9 cellular contexts compared by ENCODE assay signal in the genomic region with DNA sequence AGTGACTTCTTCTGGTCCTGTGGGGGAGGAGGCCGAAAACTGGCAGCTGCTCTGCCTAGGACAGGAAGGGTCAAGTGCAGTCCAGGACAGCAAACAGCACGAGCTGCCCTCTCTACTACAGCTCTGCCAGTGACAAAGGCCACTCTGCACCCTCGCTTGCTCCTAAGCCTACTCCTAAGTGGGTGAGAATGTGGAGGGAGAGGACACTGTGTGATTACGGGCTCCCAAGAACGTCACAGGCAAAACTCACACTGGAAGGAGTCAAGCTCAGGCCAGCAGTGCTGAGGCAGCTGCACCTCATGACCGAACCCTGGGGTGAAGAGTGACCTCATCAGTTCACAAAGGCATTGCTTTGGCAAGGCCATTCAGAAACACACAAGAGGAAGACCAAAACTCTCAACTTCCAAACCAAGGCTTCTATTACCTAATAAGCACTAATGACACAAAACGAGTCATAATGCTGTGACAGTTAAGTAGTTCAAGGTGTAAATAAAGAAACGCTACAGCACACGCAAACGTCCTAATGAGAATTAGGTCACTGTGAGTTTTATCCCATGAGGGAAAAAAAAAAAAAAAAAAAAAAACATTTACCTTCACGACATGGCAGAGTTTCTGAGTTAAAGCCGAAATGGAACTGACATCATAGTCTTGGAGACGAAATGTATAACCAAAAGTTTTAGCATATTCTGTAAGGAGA. TPM values are rescaled to one million over a fixed set of nuclear protein-coding genes. Genes with fewer than 3 reads are reported as not detected.
A peak's percentile ranks its signal among the peaks of the same experiment; 100 is the strongest.
DNase-seq lines count a peak whose midpoint lies in the region; ATAC-seq and TF ChIP-seq lines count a peak whose summit lies in the region.
"Had no signal": no experiment of that assay in that cellular context is flagged by ENCODE, and none has a peak within 500 bp of the region (broad histone marks: within the 10 kb centered on the region; RNA-seq: fewer than 3 reads in every experiment).

No MANE protein-coding gene starts in this region.

- POLR2A ChIA-PET in GM10248 (lab: Yijun Ruan, JAX), result no interaction called here

- no peaks in the 10 kb centered on the region for H3K27me3 ChIP-seq in brain microvascular endothelial cell (replicated peaks)
- no peaks in the 10 kb centered on the region for H3K27me3 ChIP-seq in smooth muscle cell (ENCODE audit: low read depth)

- H3K9ac ChIP-seq in smooth muscle cell (ENCODE audit: low read depth), result no peak overlapping the region

- peaks cover 18% of the 10 kb centered on the region for H4K20me1 ChIP-seq in smooth muscle cell (ENCODE audit: low read depth)

- CTCF ChIA-PET in GM10248 (lab: Yijun Ruan, JAX), result no interaction called here

- no peaks in the 10 kb centered on the region for H3K79me2 ChIP-seq in smooth muscle cell (ENCODE audit: low read depth)

- H3K4me1 ChIP-seq in smooth muscle cell (ENCODE audit: low read depth), result no peaks in the 10 kb centered on the region

- TF ChIP-seq POLR2A in NB4 (IDR thresholded peaks at IDR 0.05; ENCODE audit: extremely low read depth, insufficient read length), result no peak

- intact Hi-C loops in left colon (cut with DNase I, micrococcal nuclease), result no loop called here

- H2AFZ ChIP-seq in smooth muscle cell (ENCODE audit: low read depth), result no peak overlapping the region

- no peak overlapping the region for H3K4me2 ChIP-seq in smooth muscle cell

- ATAC-seq in left colon, result peak; percentile 11

- H3K4me3 ChIP-seq in NB4 (ENCODE audit: low read depth, low read length), result no peak overlapping the region
- H3K4me3 ChIP-seq in brain microvascular endothelial cell (ENCODE audit: low read depth, low read length), result no peak overlapping the region
- no peak overlapping the region for H3K4me3 ChIP-seq in smooth muscle cell

- H3F3A ChIP-seq in smooth muscle cell (ENCODE audit: low read depth), result no peaks in the 10 kb centered on the region

- no peak for TF ChIP-seq CTCF in NB4 (IDR thresholded peaks at IDR 0.05; ENCODE audit: low read depth, low read length)
- TF ChIP-seq CTCF in brain microvascular endothelial cell (IDR thresholded peaks at IDR 0.05; ENCODE audit: low read depth, low read length, missing control alignments), result no peak
- TF ChIP-seq CTCF in smooth muscle cell (IDR thresholded peaks at IDR 0.05; ENCODE audit: borderline replicate concordance, insufficient read depth, poor library complexity, severe bottlenecking), result no peak
- TF ChIP-seq CTCF in GM10248 (IDR thresholded peaks at IDR 0.05; ENCODE audit: control extremely low read depth, extremely low read depth, low read depth, missing control alignments), result no peak

- no peaks in the 10 kb centered on the region for H3K9me3 ChIP-seq in smooth muscle cell (replicated peaks; ENCODE audit: low read depth)

- 92% methylated on average over 13 of the region's 13 CpGs for WGBS in smooth muscle cell (ENCODE audit: low lambda C conversion rate)

- peaks cover 30% of the 10 kb centered on the region for H3K36me3 ChIP-seq in brain microvascular endothelial cell (replicated peaks)
- peaks cover 32% of the 10 kb centered on the region for H3K36me3 ChIP-seq in smooth muscle cell (ENCODE audit: low read depth)

- DNase-seq in NB4 (ENCODE audit: low read depth), result peak; percentile 29
- peak; percentile 63 for DNase-seq in brain microvascular endothelial cell
- DNase-seq in left colon, result no peak
- peak; percentile 61 for DNase-seq in smooth muscle cell of the brain vasculature (ENCODE audit: low read depth, low spot score)
- DNase-seq in NCI-H526 treated with DMSO at 0.1 percent for 48 hours (lab: John Stamatoyannopoulos, UW), result no peak
- no peak for DNase-seq in stimulated activated CD8-positive, alpha-beta memory T cell treated with anti-CD3 and anti-CD28 coated beads, Interleukin-4, amount 100 ng/mL, for 48 hours
- no peak for DNase-seq in smooth muscle cell (lab: John Stamatoyannopoulos, UW; ENCODE audit: unreplicated experiment)
- DNase-seq in GM10248 (ENCODE audit: extremely low spot score), result no peak
- DNase-seq: NCI-H345 had no signal

- H3K27ac ChIP-seq in brain microvascular endothelial cell (peak overlapping the region; percentile 25), smooth muscle cell (ENCODE audit: low read depth) (no peak overlapping the region)

- in situ Hi-C loops in brain microvascular endothelial cell (cut with HindIII; ENCODE audit: low pct_ligation_motif_present, low sequenced_read_pairs), result no loop called here

RNA-seq across cellular contexts. Expression of gene MARF1, which starts 35.1 kb away (rescaled TPM):
- total RNA-seq in left colon (10 to 100 TPM; 54.5 to 85.9 TPM), smooth muscle cell (17.4 and 19.1 TPM in 2 replicates)
- polyA plus RNA-seq in smooth muscle cell, result 6.0 and 9.2 TPM in 2 replicates

RNA-seq across cellular contexts. Expression of gene NDE1, which starts 42.2 kb away (rescaled TPM):
- total RNA-seq in left colon (10 to 100 TPM; 24.8 to 30.9 TPM), smooth muscle cell (10.6 and 12.2 TPM in 2 replicates)
- polyA plus RNA-seq in smooth muscle cell, result 10.7 and 17.9 TPM in 2 replicates

Comparison
In these comparisons a context has a peak if more than half of its experiments do, and no peak if none do; other contexts are left out.
1. DNase-seq: peak in NB4 (single experiment), brain microvascular endothelial cell (single experiment) and smooth muscle cell of the brain vasculature (single experiment); none in left colon (0 of 2), NCI-H526 treated with DMSO at 0.1 percent for 48 hours (single experiment), stimulated activated CD8-positive, alpha-beta memory T cell treated with anti-CD3 and anti-CD28 coated beads, Interleukin-4, amount 100 ng/mL, for 48 hours (single experiment), smooth muscle cell (single experiment) and GM10248 (single experiment).